In the genomic region with DNA sequence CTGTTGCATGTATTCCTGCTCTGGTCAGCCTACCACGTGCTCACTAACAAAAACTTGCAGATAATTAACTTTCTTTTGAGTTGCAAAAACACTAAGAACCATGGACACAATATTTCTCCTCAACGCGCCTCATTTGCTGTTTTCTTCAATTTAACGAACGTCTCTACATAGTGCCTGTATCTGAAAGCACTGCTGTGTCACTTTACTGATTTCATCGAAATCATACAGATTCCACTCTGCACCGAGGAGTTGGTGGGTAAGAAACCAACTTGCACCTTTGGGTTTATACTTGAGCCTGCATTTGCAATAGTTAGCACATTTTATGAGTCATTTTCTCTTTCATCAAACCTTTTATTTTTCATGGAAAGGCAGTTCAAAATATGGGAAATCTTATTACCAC, we compare ENCODE assay signal across 23 cellular contexts.
DNase-seq lines count a peak whose midpoint lies in the region; ATAC-seq, FAIRE-seq and TF ChIP-seq lines count a peak whose summit lies in the region.
"Had no signal": no experiment of that assay in that cellular context is flagged by ENCODE, and none has a peak within 500 bp of the region (broad histone marks: within the 10 kb centered on the region; RNA-seq: fewer than 3 reads in every experiment).

No MANE protein-coding gene starts in this region.

- H2BK120ac ChIP-seq in H1 (replicated peaks; ENCODE audit: low read depth, low read length) = no peak overlapping the region
- no peak overlapping the region for H2BK120ac ChIP-seq in neuronal stem cell (ENCODE audit: low read depth, low read length)

- WGBS in A549 (ENCODE audit: missing lambda C conversion rate) = 3% methylated on average over 7 of the region's 7 CpGs
- 78% methylated on average over 7 of the region's 7 CpGs; no CpG with 5 or more reads in 1 of the 2 experiments for WGBS in H1 (ENCODE audit: extremely low coverage in 1 of 2, insufficient coverage in 1 of 2, insufficient read length in 1 of 2, insufficient replicate concordance in 2 of 2, low coverage in 1 of 2, low lambda C conversion rate in 2 of 2, missing lambda C conversion rate in 1 of 2), 2 experiments
- WGBS in neuronal stem cell (ENCODE audit: extremely low coverage in 2 of 2, insufficient read length in 2 of 2, insufficient replicate concordance in 1 of 2), 2 donors = no CpG with 5 or more reads among the region's 7 CpGs

- no peak overlapping the region for H2BK5ac ChIP-seq in H1 (ENCODE audit: low read depth, low read length)
- H2BK5ac ChIP-seq in neuronal stem cell (ENCODE audit: low read length) = no peak overlapping the region

- no peak overlapping the region for H2BK20ac ChIP-seq in H1 (ENCODE audit: low read length)

- no peak for DNase-seq in A549 (ENCODE audit: low read depth in 1 of 2, low spot score in 1 of 2)
- DNase-seq in H1 (ENCODE audit: low read depth in 1 of 2, low spot score in 2 of 2) = no peak
- DNase-seq in neuronal stem cell (ENCODE audit: low spot score) = no peak
- no peak for DNase-seq in NCI-H2107 treated with DMSO at 0.1 percent for 48 hours (lab: John Stamatoyannopoulos, UW; ENCODE audit: unreplicated experiment)
- no peak for DNase-seq in left lung
- DNase-seq: 8988T; AML-193; CD4-positive, alpha-beta T cell; CD8-positive, alpha-beta memory T cell; COR-L47; DMS 273 treated with DMSO at 0.1 percent for 48 hours; DMS153; DMS53; DMS79; DND-41; EL; GDM1 had no signal

- H3K4ac ChIP-seq in H1 (replicated peaks; ENCODE audit: insufficient read length, low read depth, low read length) (no peak overlapping the region), neuronal stem cell (ENCODE audit: low read length) (no peak overlapping the region)

- TF ChIP-seq RAD21 in A549 (conservative IDR thresholded peaks at IDR 0.05 in 1 of 2, IDR thresholded peaks at IDR 0.05 in 1 of 2) (no peak), H1 (IDR thresholded peaks at IDR 0.05 in 1 of 2, conservative IDR thresholded peaks at IDR 0.05 in 1 of 2; ENCODE audit: low read depth in 2 of 2, low read length in 2 of 2) (no peak)

- no peaks in the 10 kb centered on the region; a peak in 1 of 8 replicates for H3K36me3 ChIP-seq in H1 (ENCODE audit: control insufficient read depth in 2 of 4, insufficient read depth in 4 of 4, low read length in 3 of 4)
- H3K36me3 ChIP-seq in neuronal stem cell (replicated peaks in 1 of 2; ENCODE audit: control insufficient read depth in 2 of 2, insufficient read depth in 2 of 2, low read length in 2 of 2) = no peaks in the 10 kb centered on the region
- no peaks in the 10 kb centered on the region for H3K36me3 ChIP-seq in left lung
- H3K36me3 ChIP-seq: BLaER1 treated with 17β-estradiol and CSF1 and Interleukin-3, amounts not matched to agents 10 nM and 100 nM had no signal

- H2AFZ ChIP-seq in H1 (ENCODE audit: low read length) = peak overlapping the region; percentile 62
- no peak overlapping the region for H2AFZ ChIP-seq in neuronal stem cell (ENCODE audit: low read length)

- no peaks in the 10 kb centered on the region for H3K79me2 ChIP-seq in H1 (ENCODE audit: control insufficient read depth in 1 of 2, insufficient read depth in 2 of 2, low read length in 2 of 2)

- no peak overlapping the region for H3K4me2 ChIP-seq in A549
- H3K4me2 ChIP-seq in H1 (ENCODE audit: insufficient read depth in 1 of 2, low read depth in 2 of 2, low read length in 2 of 2) = no peak overlapping the region
- no peak overlapping the region for H3K4me2 ChIP-seq in neuronal stem cell (ENCODE audit: insufficient read depth, low read length, poor library complexity, severe bottlenecking)
- H3K4me2 ChIP-seq: BLaER1 treated with 17β-estradiol and CSF1 and Interleukin-3, amounts not matched to agents 10 nM and 100 nM had no signal

- H2BK12ac ChIP-seq in H1 (ENCODE audit: low read depth, low read length) (no peak overlapping the region), neuronal stem cell (ENCODE audit: low read length) (no peak overlapping the region)

- H3K4me3 ChIP-seq in A549 (no peak overlapping the region), H1 (ENCODE audit: extremely low read depth in 1 of 4, insufficient read depth in 2 of 4, low read depth in 3 of 4, low read length in 4 of 4) (no peak overlapping the region), neuronal stem cell (ENCODE audit: low read length in 2 of 2) (no peak overlapping the region), left lung (no peak overlapping the region)
- H3K4me3 ChIP-seq: BLaER1 treated with 17β-estradiol and CSF1 and Interleukin-3, amounts not matched to agents 10 nM and 100 nM; GM12878 had no signal

- TF ChIP-seq EP300 in A549 (IDR thresholded peaks at IDR 0.05) = no peak
- TF ChIP-seq EP300 in H1 (IDR thresholded peaks at IDR 0.05; ENCODE audit: borderline replicate concordance in 1 of 2, low read depth in 2 of 2, low read length in 2 of 2) = no peak

- no peak for TF ChIP-seq CTCF in A549 (IDR thresholded peaks at IDR 0.05)
- no peak for TF ChIP-seq CTCF in H1 (IDR thresholded peaks at IDR 0.05; ENCODE audit: control extremely low read depth in 1 of 3, insufficient read depth in 1 of 3, low read depth in 1 of 3, low read length in 3 of 3)
- no peak for TF ChIP-seq CTCF in left lung (IDR thresholded peaks at IDR 0.05)

- H3K4me1 ChIP-seq in A549 = no peaks in the 10 kb centered on the region
- H3K4me1 ChIP-seq in H1 (replicated peaks in 1 of 4; ENCODE audit: control insufficient read depth in 3 of 4, insufficient read depth in 4 of 4, low read length in 3 of 4) = no peaks in the 10 kb centered on the region
- no peaks in the 10 kb centered on the region for H3K4me1 ChIP-seq in neuronal stem cell (ENCODE audit: control insufficient read depth in 2 of 2, insufficient read depth in 1 of 2, low read depth in 1 of 2, low read length in 2 of 2)
- no peaks in the 10 kb centered on the region for H3K4me1 ChIP-seq in left lung

- ATAC-seq in A549 (no peak), left lung (no peak)
- ATAC-seq: GM12878 had no signal

- H3K9ac ChIP-seq in H1 (replicated peaks in 1 of 4; ENCODE audit: extremely low read depth in 1 of 4, low read depth in 3 of 4, low read length in 3 of 4) (no peak overlapping the region), neuronal stem cell (ENCODE audit: low read depth, low read length, poor library complexity) (no peak overlapping the region)
- H3K9ac ChIP-seq: BLaER1 treated with 17β-estradiol and CSF1 and Interleukin-3, amounts not matched to agents 10 nM and 100 nM had no signal

- CTCF ChIA-PET in A549 (lab: Yijun Ruan, JAX) = no interaction called here
- CTCF ChIA-PET in H1 (lab: Charles Lee; ENCODE audit: partially characterized antibody) = interaction anchor here (4.3 kb wide), 1 partner anchor 21 kb away, joined by 16 read pairs; no protein-coding TSS in a partner anchor

- no peaks in the 10 kb centered on the region for H3K23me2 ChIP-seq in H1 (ENCODE audit: low read depth, low read length)

- H3K9me3 ChIP-seq in A549 (peaks cover 10% of the 10 kb centered on the region), H1 (ENCODE audit: insufficient read depth in 2 of 2, low read depth in 1 of 2, low read length in 1 of 2) (peaks cover 8 to 9% of the 10 kb centered on the region in 2 experiments), neuronal stem cell (replicated peaks in 1 of 2; ENCODE audit: control insufficient read depth in 2 of 2, insufficient read depth in 1 of 2, low read depth in 1 of 2, low read length in 2 of 2) (peaks cover 0 to 11% of the 10 kb centered on the region in 2 donors), left lung (peaks cover 0 to 14% of the 10 kb centered on the region in 2 donors)

- no peak overlapping the region for H3K27ac ChIP-seq in A549
- H3K27ac ChIP-seq in H1 (ENCODE audit: low read depth, low read length) = no peak overlapping the region
- peak overlapping the region; percentile 1 for H3K27ac ChIP-seq in neuronal stem cell (replicated peaks; ENCODE audit: low read length)
- no peak overlapping the region for H3K27ac ChIP-seq in left lung
- H3K27ac ChIP-seq: BLaER1 treated with 17β-estradiol and CSF1 and Interleukin-3, amounts not matched to agents 10 nM and 100 nM; C4-2B had no signal

- no peak overlapping the region for H2BK15ac ChIP-seq in H1 (ENCODE audit: low read length)
- no peak overlapping the region for H2BK15ac ChIP-seq in neuronal stem cell (ENCODE audit: low read length)

- H3K56ac ChIP-seq in H1 (replicated peaks; ENCODE audit: insufficient read length, low read depth, low read length) = no peak overlapping the region

- no peak overlapping the region for H4K91ac ChIP-seq in H1 (replicated peaks; ENCODE audit: insufficient read length, low read length)
- no peak overlapping the region for H4K91ac ChIP-seq in neuronal stem cell (ENCODE audit: low read depth, low read length, poor library complexity)

- TF ChIP-seq POLR2A in A549 (IDR thresholded peaks at IDR 0.05; ENCODE audit: low read length) (no peak), H1 (IDR thresholded peaks at IDR 0.05; ENCODE audit: control extremely low read depth in 1 of 2, low read depth in 2 of 2, low read length in 2 of 2) (no peak)

- no peak overlapping the region for H4K8ac ChIP-seq in H1 (ENCODE audit: extremely low read depth, insufficient read depth, low read length)
- H4K8ac ChIP-seq in neuronal stem cell (ENCODE audit: low read depth, low read length) = no peak overlapping the region

- H3K27me3 ChIP-seq in H1 (replicated peaks in 1 of 4; ENCODE audit: control insufficient read depth in 3 of 4, extremely low read depth in 1 of 4, insufficient read depth in 3 of 4, low read length in 3 of 4) (no peaks in the 10 kb centered on the region), neuronal stem cell (ENCODE audit: control insufficient read depth in 3 of 3, insufficient read depth in 3 of 3, low read depth in 1 of 3, low read length in 3 of 3) (no peaks in the 10 kb centered on the region), left lung (no peaks in the 10 kb centered on the region)
- H3K27me3 ChIP-seq: BLaER1 treated with 17β-estradiol and CSF1 and Interleukin-3, amounts not matched to agents 10 nM and 100 nM had no signal

- intact Hi-C loops in left lung (cut with DNase I) = no loop called here

- H3K18ac ChIP-seq in H1 (ENCODE audit: extremely low read depth, low read length) = no peak overlapping the region
- no peak overlapping the region for H3K18ac ChIP-seq in neuronal stem cell (ENCODE audit: low read length)

- FAIRE-seq in A549 (lab: Jason Lieb, UNC) (no peak), H1 (lab: Jason Lieb, UNC) (no peak)
- FAIRE-seq: A204.1, GM12878, GM12892, GM18507 had no signal

- no peak overlapping the region for H4K5ac ChIP-seq in H1 (ENCODE audit: insufficient read length, low read depth, low read length)

- H3K14ac ChIP-seq in H1 (ENCODE audit: insufficient read length) (no peak overlapping the region), neuronal stem cell (ENCODE audit: low read length) (no peak overlapping the region)

- H2AK5ac ChIP-seq in H1 (ENCODE audit: low read depth, low read length) (no peak overlapping the region), neuronal stem cell (ENCODE audit: low read depth, low read length) (no peak overlapping the region)

- POLR2A ChIA-PET in A549 (lab: Yijun Ruan, JAX) = no interaction called here
- POLR2A ChIA-PET in H1 (lab: Charles Lee; ENCODE audit: partially characterized antibody) = no interaction called here

- H4K20me1 ChIP-seq in H1 (replicated peaks in 1 of 2; ENCODE audit: control insufficient read depth in 1 of 2, insufficient read depth in 2 of 2, low read length in 2 of 2) = no peaks in the 10 kb centered on the region
- H4K20me1 ChIP-seq: BLaER1 treated with 17β-estradiol and CSF1 and Interleukin-3, amounts not matched to agents 10 nM and 100 nM had no signal

- H3K23ac ChIP-seq in H1 (ENCODE audit: insufficient read length) = no peak overlapping the region
- no peak overlapping the region for H3K23ac ChIP-seq in neuronal stem cell (ENCODE audit: low read depth, low read length, poor library complexity)

- H3K79me1 ChIP-seq in H1 (ENCODE audit: low read depth, low read length) = no peaks in the 10 kb centered on the region
- no peaks in the 10 kb centered on the region for H3K79me1 ChIP-seq in neuronal stem cell (ENCODE audit: low read depth, low read length)
